In genomic region chr20:45420125-45420524, GRCh38 we compare ENCODE assay signal across 1 cellular context.
TF ChIP-seq lines count a peak whose summit lies in the region.

No MANE protein-coding gene starts in this region.

TF ChIP-seq in endothelial cell of umbilical vein, 7 proteins besides CTCF, POLR2A, EP300 and RAD21:
- no peak for TF ChIP-seq EZH2 (IDR thresholded peaks at IDR 0.05; ENCODE audit: borderline replicate concordance, low read depth, low read length, severe bottlenecking)
- TF ChIP-seq FOS (IDR thresholded peaks at IDR 0.05; ENCODE audit: borderline replicate concordance, insufficient read depth, low read length), result no peak
- no peak for TF ChIP-seq MAX (IDR thresholded peaks at IDR 0.05; ENCODE audit: insufficient read depth, insufficient read length)
- TF ChIP-seq JUN (IDR thresholded peaks at IDR 0.05; ENCODE audit: borderline replicate concordance, insufficient read depth, insufficient read length, low read depth), result no peak
- TF ChIP-seq GATA2 (IDR thresholded peaks at IDR 0.05; ENCODE audit: insufficient read depth, insufficient read length, low read depth, low read length), result no peak
- TF ChIP-seq POLR2AphosphoS5 (IDR thresholded peaks at IDR 0.05; ENCODE audit: insufficient read depth, low read depth, low read length), result no peak
- no peak for TF ChIP-seq MYC (IDR thresholded peaks at IDR 0.05; ENCODE audit: low read depth, low read length)
